Comparison of ENCODE assay signal across 7 cellular contexts in the genomic region with DNA sequence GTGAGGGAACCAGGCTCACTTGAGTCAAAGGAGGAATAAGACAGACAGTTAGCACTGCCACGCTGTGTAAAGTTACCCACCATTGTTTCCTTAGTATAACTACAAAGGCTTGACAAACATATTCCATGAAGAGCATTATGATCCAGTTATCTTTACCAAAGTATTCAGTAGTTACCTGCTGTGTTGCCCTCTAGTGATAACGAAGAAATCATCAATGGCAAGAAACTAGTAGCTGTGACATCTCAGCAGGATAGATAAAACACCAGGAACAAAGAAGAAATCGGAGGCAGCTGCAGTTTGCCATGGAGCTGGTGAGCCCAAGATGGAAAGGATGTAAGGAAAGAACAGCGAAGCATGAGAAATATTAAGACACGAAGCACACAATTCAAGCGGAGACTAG.
"Had no signal": no experiment of that assay in that cellular context is flagged by ENCODE, and none has a peak within 500 bp of the region (broad histone marks: within the 10 kb centered on the region; RNA-seq: fewer than 3 reads in every experiment).

No MANE protein-coding gene starts in this region.

- H3K4me2 ChIP-seq: GM23338 had no signal

- ATAC-seq: GM23338 had no signal

- H3K9me3 Mint-ChIP-seq: GM23338 had no signal

- H3K4me3 Mint-ChIP-seq: GM23338, H9, IgD-negative memory B cell had no signal

- H3K36me3 Mint-ChIP-seq: IgD-negative memory B cell had no signal

- H3K4me3 ChIP-seq: GM23338 had no signal

- H2AFZ ChIP-seq: GM23338 had no signal

- DNase-seq: H9, HCEC 1CT had no signal

- H3K27ac Mint-ChIP-seq: GM23338, H9, IgD-negative memory B cell had no signal

- FAIRE-seq: H1, H54, HTR-8/SVneo had no signal

- H3K4me1 Mint-ChIP-seq: IgD-negative memory B cell had no signal
